In the genomic region with DNA sequence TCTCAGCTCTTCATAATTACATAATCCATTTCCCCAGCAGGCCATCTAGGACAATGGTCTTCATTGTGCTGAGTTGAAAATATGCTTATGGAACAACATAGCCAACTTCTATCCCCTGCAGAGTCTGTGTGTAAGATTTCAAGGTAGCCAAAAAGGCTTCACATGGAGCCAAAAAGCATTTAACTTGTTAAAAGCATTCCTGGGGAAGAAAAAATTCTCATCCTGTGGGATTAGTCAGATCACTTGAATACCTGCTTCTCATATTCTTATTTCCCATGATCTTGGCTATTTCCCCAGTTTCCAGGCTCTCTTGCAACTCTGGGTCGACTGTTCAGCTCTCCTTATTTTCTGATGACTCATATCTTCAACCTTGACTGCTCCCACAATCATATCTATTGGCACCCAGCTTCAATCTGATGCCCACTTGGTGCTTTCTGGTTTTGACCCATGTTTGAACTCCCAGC, we compare ENCODE assay signal across 23 cellular contexts.
DNase-seq lines count a peak whose midpoint lies in the region; ATAC-seq, FAIRE-seq and TF ChIP-seq lines count a peak whose summit lies in the region.
"Had no signal": no experiment of that assay in that cellular context is flagged by ENCODE, and none has a peak within 500 bp of the region (broad histone marks: within the 10 kb centered on the region; RNA-seq: fewer than 3 reads in every experiment).

No MANE protein-coding gene starts in this region.

- no peaks in the 10 kb centered on the region for H3K9me3 ChIP-seq in astrocyte (ENCODE audit: insufficient read depth, low read depth, low read length)
- H3K9me3 ChIP-seq: colonic mucosa, gastrocnemius medialis, mucosa of descending colon, right atrium auricular region had no signal

- H3K4me1 ChIP-seq in astrocyte (ENCODE audit: insufficient read depth, low read length) = no peaks in the 10 kb centered on the region
- H3K4me1 ChIP-seq: colonic mucosa, gastrocnemius medialis, right atrium auricular region had no signal

- H2AFZ ChIP-seq in astrocyte (ENCODE audit: low read depth, low read length) = no peak overlapping the region

- H3K4me3 Mint-ChIP-seq in astrocyte (ENCODE audit: unreplicated experiment) = no peak overlapping the region
- H3K4me3 Mint-ChIP-seq: CD8-positive, alpha-beta T cell; stimulated activated naive CD8-positive, alpha-beta T cell treated with anti-CD3 and anti-CD28 coated beads, Interleukin-15, Interleukin-2, amounts not matched to agents 100 ng/mL and 50 ng/mL, for 24 hours had no signal

- no peaks in the 10 kb centered on the region for H3K27me3 ChIP-seq in astrocyte (ENCODE audit: insufficient read depth, low read length)
- H3K27me3 ChIP-seq: colonic mucosa, gastrocnemius medialis, right atrium auricular region had no signal

- no peaks in the 10 kb centered on the region for H3K36me3 Mint-ChIP-seq in astrocyte (ENCODE audit: low read depth, unreplicated experiment)
- H3K36me3 Mint-ChIP-seq: CD8-positive, alpha-beta T cell had no signal

- no peaks in the 10 kb centered on the region for H3K36me3 ChIP-seq in astrocyte (ENCODE audit: insufficient read depth, low read length)
- H3K36me3 ChIP-seq: colonic mucosa, gastrocnemius medialis, right atrium auricular region had no signal

- H3K4me2 ChIP-seq in astrocyte (ENCODE audit: low read length) = no peak overlapping the region

- H3K79me2 ChIP-seq in astrocyte (ENCODE audit: insufficient read depth, low read length) = no peaks in the 10 kb centered on the region

- no peak for FAIRE-seq in astrocyte (lab: Jason Lieb, UNC)
- FAIRE-seq: H1 had no signal

- H3K27ac Mint-ChIP-seq in astrocyte (ENCODE audit: unreplicated experiment) = no peak overlapping the region
- H3K27ac Mint-ChIP-seq: CD8-positive, alpha-beta T cell; stimulated activated naive CD8-positive, alpha-beta T cell treated with anti-CD3 and anti-CD28 coated beads, Interleukin-15, Interleukin-2, amounts not matched to agents 100 ng/mL and 50 ng/mL, for 24 hours had no signal

- no peaks in the 10 kb centered on the region for H3K27me3 Mint-ChIP-seq in astrocyte (ENCODE audit: low read depth, unreplicated experiment)
- H3K27me3 Mint-ChIP-seq: stimulated activated naive CD8-positive, alpha-beta T cell treated with anti-CD3 and anti-CD28 coated beads, Interleukin-15, Interleukin-2, amounts not matched to agents 100 ng/mL and 50 ng/mL, for 24 hours had no signal

- peaks cover 45% of the 10 kb centered on the region for H3K4me1 Mint-ChIP-seq in astrocyte (ENCODE audit: low read depth, unreplicated experiment)

- no peak overlapping the region for H3K27ac ChIP-seq in astrocyte (ENCODE audit: low read depth, low read length)
- H3K27ac ChIP-seq: colonic mucosa, gastrocnemius medialis, right atrium auricular region had no signal

- H3K9me3 Mint-ChIP-seq in astrocyte (ENCODE audit: unreplicated experiment) = peaks cover 2% of the 10 kb centered on the region
- H3K9me3 Mint-ChIP-seq: CD8-positive, alpha-beta T cell; stimulated activated naive CD8-positive, alpha-beta T cell treated with anti-CD3 and anti-CD28 coated beads, Interleukin-15, Interleukin-2, amounts not matched to agents 100 ng/mL and 50 ng/mL, for 24 hours had no signal

- DNase-seq in AG10803 (ENCODE audit: low read depth) (peak; percentile 56), HUDEP-2 (lab: John Stamatoyannopoulos, UW; ENCODE audit: unreplicated experiment in 76 of 76) (peak in 46 of 76 experiments; percentile 1 to 77 (median 33)), astrocyte (ENCODE audit: low read depth) (peak; percentile 94), kidney glomerular epithelial cell (lab: John Stamatoyannopoulos, UW) (peak; percentile 57), Kasumi-1 (lab: John Stamatoyannopoulos, UW) (no peak), DMS114 treated with DMSO at 0.1 percent for 48 hours (lab: John Stamatoyannopoulos, UW; ENCODE audit: unreplicated experiment) (no peak)
- DNase-seq: activated CD4-positive, alpha-beta T cell treated with anti-CD3 and anti-CD28 coated beads, Interleukin-2, amount 50 U/mL, for 1 hour; activated naive CD4-positive, alpha-beta T cell; anterior cingulate cortex; CD8-positive, alpha-beta T cell; colonic mucosa; gastrocnemius medialis; mucosa of descending colon; NCI-H1417 treated with DMSO at 0.1 percent for 48 hours; NCI-H2171; NCI-H774 had no signal

- TF ChIP-seq CTCF in AG10803 (conservative IDR thresholded peaks at IDR 0.05; ENCODE audit: low read length) (no peak), astrocyte (IDR thresholded peaks at IDR 0.05; ENCODE audit: insufficient read depth, low read depth, low read length) (no peak)

- ATAC-seq in GM18517 (IDR thresholded peaks at IDR 0.05; ENCODE audit: unreplicated experiment) = no peak
- ATAC-seq in HG02759 (IDR thresholded peaks at IDR 0.05; ENCODE audit: unreplicated experiment) = no peak
- ATAC-seq: CD8-positive, alpha-beta T cell; gastrocnemius medialis; left lobe of liver; mucosa of descending colon; Panc1 had no signal

- no peak overlapping the region for H3K4me3 ChIP-seq in AG10803 (ENCODE audit: low read length)
- H3K4me3 ChIP-seq in astrocyte (ENCODE audit: insufficient read depth, low read depth, low read length) = no peak overlapping the region
- H3K4me3 ChIP-seq: colonic mucosa, gastrocnemius medialis, mucosa of descending colon, right atrium auricular region had no signal

- no peak overlapping the region for H3K9ac ChIP-seq in astrocyte (ENCODE audit: low read length)

- no peaks in the 10 kb centered on the region for H4K20me1 ChIP-seq in astrocyte (ENCODE audit: insufficient read depth, low read length)

Comparison
In these comparisons a context has a peak if more than half of its experiments do, and no peak if none do; other contexts are left out.
1. DNase-seq: peak in AG10803 (single experiment), HUDEP-2 (46 of 76), astrocyte (single experiment) and kidney glomerular epithelial cell (single experiment); none in Kasumi-1 (0 of 2) and DMS114 treated with DMSO at 0.1 percent for 48 hours (single experiment).